ENCODE assay signal across 9 cellular contexts in genomic region chr17:74982663-74983313, GRCh38. TPM values are rescaled to one million over a fixed set of nuclear protein-coding genes. Genes with fewer than 3 reads are reported as not detected.
DNase-seq lines count a peak whose midpoint lies in the region; ATAC-seq lines count a peak whose summit lies in the region.
"Not testable (repeated sequence)": the region's sequence is repeated elsewhere in the genome, so short reads cannot be mapped to it uniquely, and the experiment has no call there.
"Had no signal": no experiment of that assay in that cellular context is flagged by ENCODE, and none has a peak within 500 bp of the region (broad histone marks: within the 10 kb centered on the region; RNA-seq: fewer than 3 reads in every experiment).

No MANE protein-coding gene starts in this region.

- H3K9me3 ChIP-seq in BLaER1 treated with 17β-estradiol and CSF1 and Interleukin-3, amounts not matched to agents 10 nM and 100 nM (replicated peaks in 1 of 11); duodenal mucosa (ENCODE audit: control insufficient read depth in 1 of 2, low read length in 2 of 2); naive thymus-derived CD4-positive, alpha-beta T cell (ENCODE audit: control insufficient read depth in 2 of 3, low read length in 3 of 3): not testable (repeated sequence)

- peaks cover 10 to 13% (median 12%) of the 10 kb centered on the region in 3 donors for H3K4me1 Mint-ChIP-seq in IgD-negative memory B cell
- H3K4me1 Mint-ChIP-seq in activated naive CD4-positive, alpha-beta T cell treated with anti-CD3 and anti-CD28 coated beads for 36 hours (ENCODE audit: low read depth): peaks cover 12% of the 10 kb centered on the region
- peaks cover 5 to 30% (median 26%) of the 10 kb centered on the region in 7 donors for H3K4me1 Mint-ChIP-seq in naive thymus-derived CD4-positive, alpha-beta T cell
- H3K4me1 Mint-ChIP-seq in stimulated activated naive B cell treated with anti-CD40 and anti-IgM and Interleukin-4, amounts not matched to agents 10 μg/mL and 1 μg/mL and 100 μg/mL, for 72 hours: peaks cover 12 to 27% of the 10 kb centered on the region in 2 donors

- POLR2A ChIA-PET in naive thymus-derived CD4-positive, alpha-beta T cell (lab: Charles Lee): interaction anchor here (0.6 to 1.5 kb wide), 9 partner anchors 11 to 845 kb away, joined by 3 to 9 read pairs (median 3); partner anchors contain the start of genes HID1 and MRPL58

- peaks cover 22% of the 10 kb centered on the region for H3K27me3 Mint-ChIP-seq in IgD-negative memory B cell
- not testable (repeated sequence) for H3K27me3 Mint-ChIP-seq in activated naive CD4-positive, alpha-beta T cell treated with anti-CD3 and anti-CD28 coated beads for 36 hours (ENCODE audit: low read depth)
- peaks cover 0 to 59% (median 0%) of the 10 kb centered on the region in 5 donors for H3K27me3 Mint-ChIP-seq in naive thymus-derived CD4-positive, alpha-beta T cell
- H3K27me3 Mint-ChIP-seq in stimulated activated naive B cell treated with anti-CD40 and anti-IgM and Interleukin-4, amounts not matched to agents 10 μg/mL and 1 μg/mL and 100 μg/mL, for 72 hours: peaks cover 23 to 24% of the 10 kb centered on the region in 2 donors

- H3K27ac ChIP-seq in BLaER1 treated with 17β-estradiol and CSF1 and Interleukin-3, amounts not matched to agents 10 nM and 100 nM: peak overlapping the region in 2 of 11 experiments; percentile 12 to 48; a peak in 2 of 22 replicates
- peak overlapping the region; percentile 90 for H3K27ac ChIP-seq in duodenal mucosa (ENCODE audit: low read depth, low read length)
- peak overlapping the region; percentile 65 for H3K27ac ChIP-seq in naive thymus-derived CD4-positive, alpha-beta T cell (ENCODE audit: low read depth, low read length)

- peak overlapping the region; percentile 63 to 85 (median 78) for H3K4me3 Mint-ChIP-seq in IgD-negative memory B cell
- peak overlapping the region; percentile 89 for H3K4me3 Mint-ChIP-seq in activated naive CD4-positive, alpha-beta T cell treated with anti-CD3 and anti-CD28 coated beads for 36 hours
- peak overlapping the region; percentile 77 to 95 (median 91) for H3K4me3 Mint-ChIP-seq in naive thymus-derived CD4-positive, alpha-beta T cell
- H3K4me3 Mint-ChIP-seq in stimulated activated naive B cell treated with anti-CD40 and anti-IgM and Interleukin-4, amounts not matched to agents 10 μg/mL and 1 μg/mL and 100 μg/mL, for 72 hours: peak overlapping the region; percentile 87 to 89

- H3K4me3 ChIP-seq in BLaER1 treated with 17β-estradiol and CSF1 and Interleukin-3, amounts not matched to agents 10 nM and 100 nM: peak overlapping the region; percentile 52 to 72 (median 61)
- peak overlapping the region; percentile 85 to 87 for H3K4me3 ChIP-seq in duodenal mucosa (ENCODE audit: low read depth in 1 of 2, low read length in 2 of 2)
- peak overlapping the region; percentile 77 for H3K4me3 ChIP-seq in naive thymus-derived CD4-positive, alpha-beta T cell (ENCODE audit: low read length)

- H3K36me3 ChIP-seq in BLaER1 treated with 17β-estradiol and CSF1 and Interleukin-3, amounts not matched to agents 10 nM and 100 nM; duodenal mucosa (ENCODE audit: control insufficient read depth in 1 of 2, insufficient read depth in 2 of 2, low read length in 2 of 2); naive thymus-derived CD4-positive, alpha-beta T cell (ENCODE audit: control insufficient read depth in 2 of 3, insufficient read depth in 3 of 3, low read length in 3 of 3): not testable (repeated sequence)

- not testable (repeated sequence) for H4K20me1 ChIP-seq in BLaER1 treated with 17β-estradiol and CSF1 and Interleukin-3, amounts not matched to agents 10 nM and 100 nM

- H3K9me3 Mint-ChIP-seq in IgD-negative memory B cell; activated naive CD4-positive, alpha-beta T cell treated with anti-CD3 and anti-CD28 coated beads for 36 hours; naive thymus-derived CD4-positive, alpha-beta T cell; stimulated activated naive B cell treated with anti-CD40 and anti-IgM and Interleukin-4, amounts not matched to agents 10 μg/mL and 1 μg/mL and 100 μg/mL, for 72 hours: not testable (repeated sequence)

- peak overlapping the region; percentile 83 to 99 (median 96) for H3K4me2 ChIP-seq in BLaER1 treated with 17β-estradiol and CSF1 and Interleukin-3, amounts not matched to agents 10 nM and 100 nM

- ATAC-seq in naive thymus-derived CD4-positive, alpha-beta T cell; stimulated activated naive B cell treated with anti-CD40 and anti-IgM and Interleukin-4, amounts not matched to agents 10 μg/mL and 1 μg/mL and 100 μg/mL, for 72 hours (replicated peaks): not testable (repeated sequence)

- H3K9ac ChIP-seq in BLaER1 treated with 17β-estradiol and CSF1 and Interleukin-3, amounts not matched to agents 10 nM and 100 nM: peak overlapping the region; percentile 30 to 77 (median 61); a peak in 20 of 22 replicates
- peak overlapping the region; percentile 72 to 92 for H3K9ac ChIP-seq in duodenal mucosa (ENCODE audit: low read depth in 1 of 2, low read length in 2 of 2)

- not testable (repeated sequence) for H3K27ac Mint-ChIP-seq in IgD-negative memory B cell; activated naive CD4-positive, alpha-beta T cell treated with anti-CD3 and anti-CD28 coated beads for 36 hours; stimulated activated naive B cell treated with anti-CD40 and anti-IgM and Interleukin-4, amounts not matched to agents 10 μg/mL and 1 μg/mL and 100 μg/mL, for 72 hours
- H3K27ac Mint-ChIP-seq in naive thymus-derived CD4-positive, alpha-beta T cell: peak overlapping the region in 8 of 9 donors; percentile 28 to 96 (median 88)

- CTCF ChIA-PET in activated naive CD4-positive, alpha-beta T cell treated with anti-CD3 and anti-CD28 coated beads for 36 hours (lab: Charles Lee): interaction anchor here (0.7 to 1.9 kb wide), 3 partner anchors 22 to 60 kb away, joined by 3 to 12 read pairs (median 5); partner anchors contain the start of gene MRPL58
- CTCF ChIA-PET in naive thymus-derived CD4-positive, alpha-beta T cell (lab: Charles Lee): interaction anchor here (1.2 to 3.6 kb wide), 2 partner anchors 21 to 30 kb away, joined by 3 to 15 read pairs; no protein-coding TSS in a partner anchor

- peak; percentile 46 for DNase-seq in RKO (ENCODE audit: low spot score)
- not testable (repeated sequence) for DNase-seq in activated naive CD4-positive, alpha-beta T cell treated with anti-CD3 and anti-CD28 coated beads for 36 hours; naive thymus-derived CD4-positive, alpha-beta T cell; stimulated activated naive B cell treated with anti-CD40 and anti-IgM and Interleukin-4, amounts not matched to agents 10 μg/mL and 1 μg/mL and 100 μg/mL, for 72 hours
- peak; percentile 26 to 57 for DNase-seq in hippocampal formation (lab: John Stamatoyannopoulos, UW)

- H3K27me3 ChIP-seq in BLaER1 treated with 17β-estradiol and CSF1 and Interleukin-3, amounts not matched to agents 10 nM and 100 nM: peaks cover 12 to 41% (median 27%) of the 10 kb centered on the region in 11 experiments
- not testable (repeated sequence) for H3K27me3 ChIP-seq in duodenal mucosa (ENCODE audit: control insufficient read depth in 1 of 2, insufficient read depth in 2 of 2, low read length in 2 of 2); naive thymus-derived CD4-positive, alpha-beta T cell (ENCODE audit: control insufficient read depth in 2 of 2, insufficient read depth in 2 of 2, low read length in 2 of 2)

- H3K36me3 Mint-ChIP-seq in IgD-negative memory B cell; activated naive CD4-positive, alpha-beta T cell treated with anti-CD3 and anti-CD28 coated beads for 36 hours (ENCODE audit: low read depth); naive thymus-derived CD4-positive, alpha-beta T cell; stimulated activated naive B cell treated with anti-CD40 and anti-IgM and Interleukin-4, amounts not matched to agents 10 μg/mL and 1 μg/mL and 100 μg/mL, for 72 hours: not testable (repeated sequence)

- peaks cover 18 to 28% (median 24%) of the 10 kb centered on the region in 10 experiments for H3K4me1 ChIP-seq in BLaER1 treated with 17β-estradiol and CSF1 and Interleukin-3, amounts not matched to agents 10 nM and 100 nM
- peaks cover 23 to 32% of the 10 kb centered on the region in 2 donors for H3K4me1 ChIP-seq in duodenal mucosa (ENCODE audit: control insufficient read depth in 1 of 2, insufficient read depth in 2 of 2, low read length in 2 of 2)
- H3K4me1 ChIP-seq in naive thymus-derived CD4-positive, alpha-beta T cell (ENCODE audit: control insufficient read depth in 2 of 2, insufficient read depth in 2 of 2, low read length in 2 of 2): peaks cover 20 to 22% of the 10 kb centered on the region in 2 donors

- intact Hi-C loops in activated naive CD4-positive, alpha-beta T cell treated with anti-CD3 and anti-CD28 coated beads for 36 hours (cut with micrococcal nuclease): loop anchor here (1.0 to 10.0 kb wide), 3 partner anchors 10 to 422 kb away; partner anchors contain the start of genes GRB2 and HID1
- intact Hi-C loops in naive thymus-derived CD4-positive, alpha-beta T cell (cut with micrococcal nuclease): loop anchor here in 1 of 2 donors (1.0 to 10.0 kb wide), 7 partner anchors 10 to 282 kb away; partner anchors contain the start of genes GGA3, HID1, KCTD2 and MRPL58

RNA-seq across cellular contexts. Expression of gene CDR2L, which starts 4.6 kb away (rescaled TPM):
- polyA plus RNA-seq in IgD-negative memory B cell: not detected
- total RNA-seq in activated naive CD4-positive, alpha-beta T cell treated with anti-CD3 and anti-CD28 coated beads for 36 hours: under 1 TPM; 0.49 to 0.93 TPM
- under 1 TPM in 3 of 5 experiments, not detected in 2; 0.08 to 0.17 (median 0.16) TPM for total RNA-seq in naive thymus-derived CD4-positive, alpha-beta T cell
- polyA plus RNA-seq in naive thymus-derived CD4-positive, alpha-beta T cell: not detected

RNA-seq across cellular contexts. Expression of gene HID1, which starts 10.2 kb away (rescaled TPM):
- 1.2 TPM for polyA plus RNA-seq in IgD-negative memory B cell
- total RNA-seq in activated naive CD4-positive, alpha-beta T cell treated with anti-CD3 and anti-CD28 coated beads for 36 hours: 1 to 10 TPM in 1 of 2 experiments, under 1 TPM in 1; 0.91 to 1.6 TPM
- total RNA-seq in naive thymus-derived CD4-positive, alpha-beta T cell: 10 to 100 TPM in 4 of 5 experiments, under 1 TPM in 1; 0.60 to 25.2 (median 14.8) TPM
- 1 to 10 TPM; 4.8 to 7.0 TPM for polyA plus RNA-seq in naive thymus-derived CD4-positive, alpha-beta T cell

RNA-seq across cellular contexts. Expression of gene MRPL58, which starts 29.7 kb away (rescaled TPM):
- 53.9 TPM for polyA plus RNA-seq in IgD-negative memory B cell
- 10 to 100 TPM; 60.6 to 64.5 TPM for total RNA-seq in activated naive CD4-positive, alpha-beta T cell treated with anti-CD3 and anti-CD28 coated beads for 36 hours
- total RNA-seq in naive thymus-derived CD4-positive, alpha-beta T cell: 10 to 100 TPM; 11.7 to 46.1 (median 23.0) TPM
- polyA plus RNA-seq in naive thymus-derived CD4-positive, alpha-beta T cell: 10 to 100 TPM; 55.3 to 71.4 TPM

RNA-seq across cellular contexts. Expression of gene OTOP3, which starts 47.1 kb away (rescaled TPM):
- not detected for polyA plus RNA-seq in IgD-negative memory B cell
- total RNA-seq in activated naive CD4-positive, alpha-beta T cell treated with anti-CD3 and anti-CD28 coated beads for 36 hours: not detected
- not detected for total RNA-seq in naive thymus-derived CD4-positive, alpha-beta T cell
- not detected for polyA plus RNA-seq in naive thymus-derived CD4-positive, alpha-beta T cell
- total RNA-seq: left lobe of liver had no signal

RNA-seq across cellular contexts. Expression of gene OTOP2, which starts 58.7 kb away (rescaled TPM):
- polyA plus RNA-seq in IgD-negative memory B cell: not detected
- total RNA-seq in activated naive CD4-positive, alpha-beta T cell treated with anti-CD3 and anti-CD28 coated beads for 36 hours: not detected
- not detected for total RNA-seq in naive thymus-derived CD4-positive, alpha-beta T cell
- not detected for polyA plus RNA-seq in naive thymus-derived CD4-positive, alpha-beta T cell
- total RNA-seq: left lobe of liver had no signal
